In the genomic region with DNA sequence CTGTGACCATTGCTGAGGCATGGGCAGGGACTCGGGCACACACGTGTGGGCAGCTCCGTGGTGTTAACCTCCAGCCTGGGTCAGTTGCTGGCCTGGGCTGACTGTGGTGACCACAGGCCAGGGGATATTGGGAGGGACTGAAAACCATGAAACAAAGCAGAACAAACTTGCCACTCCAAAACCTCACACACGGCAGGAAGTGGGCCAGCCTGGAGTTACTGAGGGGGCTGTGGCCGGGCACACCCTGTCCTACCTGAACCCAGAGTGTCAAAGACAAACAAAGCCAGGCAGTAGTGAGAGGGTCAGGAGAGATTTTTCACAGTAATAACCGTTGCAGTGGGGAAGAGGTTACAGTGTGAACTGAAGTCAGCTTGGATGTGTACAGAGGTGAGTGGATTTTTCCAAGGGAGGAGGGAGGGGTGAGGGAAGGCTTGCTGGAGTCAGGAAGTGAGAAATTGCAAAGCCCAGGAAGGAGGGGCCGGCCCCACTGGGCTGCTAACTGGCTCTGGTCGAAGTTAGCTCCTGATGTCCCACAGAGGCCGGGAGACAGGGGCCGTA, we compare ENCODE assay signal across 17 cellular contexts. TPM values are rescaled to one million over a fixed set of nuclear protein-coding genes. Genes with fewer than 3 reads are reported as not detected.
A peak's percentile ranks its signal among the peaks of the same experiment; 100 is the strongest.
DNase-seq lines count a peak whose midpoint lies in the region; ATAC-seq, FAIRE-seq and TF ChIP-seq lines count a peak whose summit lies in the region.
"Had no signal": no experiment of that assay in that cellular context is flagged by ENCODE, and none has a peak within 500 bp of the region (broad histone marks: within the 10 kb centered on the region; RNA-seq: fewer than 3 reads in every experiment).

No MANE protein-coding gene starts in this region.

- DNase-seq in activated naive CD4-positive, alpha-beta T cell treated with Interleukin-2 at 50 U/mL for 16 hours: no peak
- DNase-seq in bronchial epithelial cell (ENCODE audit: low read depth) (peak; percentile 69), mucosa of gallbladder (ENCODE audit: low spot score) (peak; percentile 40), OCI-M1 (lab: John Stamatoyannopoulos, UW) (no peak), Right ventricle myocardium inferior (ENCODE audit: missing footprints) (no peak)
- DNase-seq: brain microvascular endothelial cell, erythroblast, GDM1, H9, NCI-H1048, NCI-H69, retina, T-cell had no signal

- peaks cover 26% of the 10 kb centered on the region for H3K4me1 Mint-ChIP-seq in activated naive CD4-positive, alpha-beta T cell treated with anti-CD3 and anti-CD28 coated beads, Interleukin-2, amount 50 U/mL, for 24 hours
- H3K4me1 Mint-ChIP-seq: B cell, H9 had no signal

- no peak overlapping the region for H3K4me3 Mint-ChIP-seq in activated naive CD4-positive, alpha-beta T cell treated with anti-CD3 and anti-CD28 coated beads, Interleukin-2, amount 50 U/mL, for 24 hours
- H3K4me3 Mint-ChIP-seq: B cell, H9 had no signal

- H3K9me3 Mint-ChIP-seq in activated naive CD4-positive, alpha-beta T cell treated with anti-CD3 and anti-CD28 coated beads, Interleukin-2, amount 50 U/mL, for 24 hours: no peaks in the 10 kb centered on the region
- H3K9me3 Mint-ChIP-seq: H9, T-cell had no signal

- no peaks in the 10 kb centered on the region for H3K36me3 ChIP-seq in bronchial epithelial cell (ENCODE audit: control insufficient read depth, insufficient read depth, low read length)
- H3K36me3 ChIP-seq: brain microvascular endothelial cell had no signal

- H3K36me3 Mint-ChIP-seq in activated naive CD4-positive, alpha-beta T cell treated with anti-CD3 and anti-CD28 coated beads, Interleukin-2, amount 50 U/mL, for 24 hours: no peaks in the 10 kb centered on the region
- H3K36me3 Mint-ChIP-seq: T-cell had no signal

- no peak for FAIRE-seq in bronchial epithelial cell (lab: Jason Lieb, UNC)

- H3K4me3 ChIP-seq in bronchial epithelial cell (ENCODE audit: low read depth, low read length): no peak overlapping the region

- no peak for TF ChIP-seq CTCF in bronchial epithelial cell (IDR thresholded peaks at IDR 0.05; ENCODE audit: insufficient read depth, low read length, severe bottlenecking)

- H3K27ac Mint-ChIP-seq in activated naive CD4-positive, alpha-beta T cell treated with anti-CD3 and anti-CD28 coated beads, Interleukin-2, amount 50 U/mL, for 24 hours: peak overlapping the region; percentile 66
- H3K27ac Mint-ChIP-seq: B cell, T-cell had no signal

- no peaks in the 10 kb centered on the region for H3K27me3 Mint-ChIP-seq in activated naive CD4-positive, alpha-beta T cell treated with anti-CD3 and anti-CD28 coated beads, Interleukin-2, amount 50 U/mL, for 24 hours

- intact Hi-C loops in Right ventricle myocardium inferior (cut with DNase I): no loop called here

- no peaks in the 10 kb centered on the region for H3K27me3 ChIP-seq in bronchial epithelial cell (ENCODE audit: control insufficient read depth, insufficient read depth, low read length)
- H3K27me3 ChIP-seq: brain microvascular endothelial cell had no signal

- ATAC-seq in HG03108 (IDR thresholded peaks at IDR 0.05; ENCODE audit: unreplicated experiment) (no peak), HG03378 (IDR thresholded peaks at IDR 0.05; ENCODE audit: unreplicated experiment) (no peak), Right ventricle myocardium inferior (no peak)

RNA-seq across cellular contexts. Expression of a gene that starts 40.0 kb away (rescaled TPM):
- 0.26 and 1.8 TPM in 2 replicates for total RNA-seq in bronchial epithelial cell
- total RNA-seq in mucosa of gallbladder: 19.8 TPM
- 1.7 TPM for total RNA-seq in Right ventricle myocardium inferior

Comparison
In these comparisons a context has a peak if more than half of its experiments do, and no peak if none do; other contexts are left out.
1. DNase-seq: peak in bronchial epithelial cell (single experiment) and mucosa of gallbladder (single experiment); none in activated naive CD4-positive, alpha-beta T cell treated with Interleukin-2 at 50 U/mL for 16 hours (single experiment), OCI-M1 (single experiment) and Right ventricle myocardium inferior (single experiment).